ENCODE assay signal across 17 cellular contexts in genomic region chr4:1573830-1574459, GRCh38.
"Had no signal": no experiment of that assay in that cellular context is flagged by ENCODE, and none has a peak within 500 bp of the region (broad histone marks: within the 10 kb centered on the region; RNA-seq: fewer than 3 reads in every experiment).

No MANE protein-coding gene starts in this region.

- ATAC-seq: body of pancreas; foreskin keratinocyte; naive thymus-derived CD4-positive, alpha-beta T cell; stimulated activated memory B cell treated with anti-CD40 and anti-IgM and Interleukin-4, amounts not matched to agents 10 μg/mL and 1 μg/mL and 100 μg/mL, for 72 hours had no signal

- H3K36me3 Mint-ChIP-seq: activated naive CD8-positive, alpha-beta T cell; immature natural killer cell; naive thymus-derived CD4-positive, alpha-beta T cell; stimulated activated memory B cell treated with anti-CD40 and anti-IgM and Interleukin-4, amounts not matched to agents 10 μg/mL and 1 μg/mL and 100 μg/mL, for 72 hours had no signal

- H3K4me1 Mint-ChIP-seq: activated CD4-positive, alpha-beta T cell treated with anti-CD3 and anti-CD28 coated beads, Interleukin-2, amount 10 ng/mL, durations not matched to agents 24 days and 14 days; immature natural killer cell; stimulated activated memory B cell treated with anti-CD40 and anti-IgM and Interleukin-4, amounts not matched to agents 10 μg/mL and 1 μg/mL and 100 μg/mL, for 72 hours had no signal

- H3K4me1 ChIP-seq: foreskin keratinocyte, uterus had no signal

- H3K27me3 ChIP-seq: uterus had no signal

- H3K9me3 Mint-ChIP-seq: activated CD4-positive, alpha-beta T cell treated with anti-CD3 and anti-CD28 coated beads, Interleukin-2, amount 10 ng/mL, durations not matched to agents 24 days and 14 days; central memory CD8-positive, alpha-beta T cell; immature natural killer cell had no signal

- H3K36me3 ChIP-seq: tibial artery, uterus had no signal

- FAIRE-seq: TTC549 had no signal

- H3K9me3 ChIP-seq: body of pancreas, tibial artery, uterus had no signal

- H3K27me3 Mint-ChIP-seq: activated B cell treated with CpG ODN at 0.5 μM for 24 hours; activated CD4-positive, alpha-beta T cell treated with anti-CD3 and anti-CD28 coated beads, Interleukin-2, amount 10 ng/mL, durations not matched to agents 24 days and 14 days; activated naive CD8-positive, alpha-beta T cell; central memory CD8-positive, alpha-beta T cell; naive thymus-derived CD4-positive, alpha-beta T cell had no signal

- DNase-seq: activated B cell treated with CpG ODN at 0.5 μM for 24 hours; activated CD4-positive, alpha-beta T cell treated with anti-CD3 and anti-CD28 coated beads, Interleukin-2, amount 10 ng/mL, durations not matched to agents 24 days and 14 days; activated CD8-positive, alpha-beta memory T cell treated with anti-CD3 and anti-CD28 coated beads, Interleukin-2, amount 50 U/mL, for 48 hours; activated gamma-delta T cell treated with Interleukin-2 at 50 U/mL for 16 hours; amniotic stem cell; body of pancreas; effector CD8-positive, alpha-beta T cell; foreskin keratinocyte; immature natural killer cell; naive thymus-derived CD4-positive, alpha-beta T cell; T-helper 2 cell; tibial artery; uterus had no signal

- H3K4me3 ChIP-seq: body of pancreas, tibial artery, uterus had no signal

- H3K4me3 Mint-ChIP-seq: activated B cell treated with CpG ODN at 0.5 μM for 24 hours; activated CD4-positive, alpha-beta T cell treated with anti-CD3 and anti-CD28 coated beads, Interleukin-2, amount 10 ng/mL, durations not matched to agents 24 days and 14 days; activated naive CD8-positive, alpha-beta T cell; central memory CD8-positive, alpha-beta T cell; immature natural killer cell; naive thymus-derived CD4-positive, alpha-beta T cell; stimulated activated memory B cell treated with anti-CD40 and anti-IgM and Interleukin-4, amounts not matched to agents 10 μg/mL and 1 μg/mL and 100 μg/mL, for 72 hours had no signal

- H3K27ac ChIP-seq: body of pancreas, foreskin keratinocyte, tibial artery, uterus had no signal
